ENCODE assay signal across 1 cellular context in genomic region chr22:28679611-28680287, GRCh38.
TF ChIP-seq lines count a peak whose summit lies in the region.
"Not testable (repeated sequence)": the region's sequence is repeated elsewhere in the genome, so short reads cannot be mapped to it uniquely, and the experiment has no call there.

Gene TTC28 (minus strand): TSS chr22:28679840. CDS start chr22:28679723, 117 bp downstream.

TF ChIP-seq in HepG2, 621 proteins besides CTCF, POLR2A, EP300 and RAD21 (continued from another document and continues in another):
- TF ChIP-seq ZGPAT (CRISPR knock-in tag; IDR thresholded peaks at IDR 0.05) (peak; percentile 38; the same call in 1 of the 2 replicates), ZNF253 (CRISPR knock-in tag; IDR thresholded peaks at IDR 0.05; ENCODE audit: borderline replicate concordance) (0 out of 2 replicates have a peak, but pooled peaks have one; percentile 31), SNAPC2 (CRISPR knock-in tag; IDR thresholded peaks at IDR 0.05) (peak; percentile 45; the same call in 1 of the 2 replicates), ZFP41 (CRISPR knock-in tag; IDR thresholded peaks at IDR 0.05; ENCODE audit: borderline replicate concordance) (peak; percentile 63; the same call in 1 of the 2 replicates), PHF8 (CRISPR knock-in tag; IDR thresholded peaks at IDR 0.05) (0 out of 2 replicates have a peak, but pooled peaks have one; percentile 36), ARNT2 (CRISPR knock-in tag; IDR thresholded peaks at IDR 0.05; ENCODE audit: low read depth) (peak; percentile 95), RBFOX2 (IDR thresholded peaks at IDR 0.05; ENCODE audit: low read depth, low read length) (peak; percentile 74), FOXA3 (CRISPR knock-in tag; IDR thresholded peaks at IDR 0.05) (0 out of 2 replicates have a peak, but pooled peaks have one; percentile 28), HNF4G (CRISPR knock-in tag; IDR thresholded peaks at IDR 0.05; ENCODE audit: borderline replicate concordance, low read depth) (peak; percentile 65; the same call in 1 of the 2 replicates), MTA1 (CRISPR knock-in tag; IDR thresholded peaks at IDR 0.05; ENCODE audit: borderline replicate concordance) (peak; percentile 77; the same call in 1 of the 2 replicates), ZXDC (CRISPR knock-in tag; IDR thresholded peaks at IDR 0.05) (peak; percentile 79; the same call in 1 of the 2 replicates), YEATS4 (CRISPR knock-in tag; IDR thresholded peaks at IDR 0.05; ENCODE audit: borderline replicate concordance) (peak; percentile 73), KDM5A (IDR thresholded peaks at IDR 0.05; ENCODE audit: borderline replicate concordance, low read length) (peak; percentile 52), ZNF546 (CRISPR knock-in tag; conservative IDR thresholded peaks at IDR 0.05) (0 out of 2 replicates have a peak, but pooled peaks have one; percentile 67), BORCS8-MEF2B (CRISPR knock-in tag; IDR thresholded peaks at IDR 0.05) (peak; percentile 90; the same call in 1 of the 2 replicates), GMEB2 (CRISPR knock-in tag; IDR thresholded peaks at IDR 0.05; ENCODE audit: low read depth) (peak; percentile 42; the same call in 1 of the 2 replicates), HOXA9 (CRISPR knock-in tag; IDR thresholded peaks at IDR 0.05; ENCODE audit: borderline replicate concordance) (peak; percentile 65; the same call in 1 of the 2 replicates), KAT8 (CRISPR knock-in tag; IDR thresholded peaks at IDR 0.05) (peak; percentile 38; the same call in 1 of the 2 replicates), ZNF160 (CRISPR knock-in tag; IDR thresholded peaks at IDR 0.05) (peak; percentile 36; the same call in 1 of the 2 replicates), ZMYM3 (CRISPR knock-in tag; IDR thresholded peaks at IDR 0.05) (peak; percentile 76; the same call in 1 of the 2 replicates), POLR2G (IDR thresholded peaks at IDR 0.05; ENCODE audit: low read depth, low read length) (peak; percentile 58), FOXA1 (CRISPR knock-in tag; IDR thresholded peaks at IDR 0.05) (0 out of 2 replicates have a peak, but pooled peaks have one; percentile 11), ZNF280D (CRISPR knock-in tag; IDR thresholded peaks at IDR 0.05) (peak; percentile 70; the same call in 1 of the 2 replicates), MXD1 (CRISPR knock-in tag; IDR thresholded peaks at IDR 0.05) (peak; percentile 84), ZFX (CRISPR knock-in tag; IDR thresholded peaks at IDR 0.05; ENCODE audit: low read depth) (0 out of 2 replicates have a peak, but pooled peaks have one; percentile 41), RFXAP (CRISPR knock-in tag; IDR thresholded peaks at IDR 0.05; ENCODE audit: borderline replicate concordance) (0 out of 2 replicates have a peak, but pooled peaks have one; percentile 49), ZNF564 (CRISPR knock-in tag; IDR thresholded peaks at IDR 0.05) (0 out of 2 replicates have a peak, but pooled peaks have one; percentile 43), SRSF1 (optimal IDR thresholded peaks at IDR 0.05; ENCODE audit: low read depth, low read length) (peak; percentile 99), JUNB (CRISPR knock-in tag; IDR thresholded peaks at IDR 0.05; ENCODE audit: borderline replicate concordance) (peak; percentile 77), ZNF430 (CRISPR knock-in tag; IDR thresholded peaks at IDR 0.05) (peak; percentile 84), ZNF580 (CRISPR knock-in tag; IDR thresholded peaks at IDR 0.05; ENCODE audit: borderline replicate concordance, low read depth) (peak; percentile 60; the same call in 1 of the 2 replicates), ZFP90 (CRISPR knock-in tag; IDR thresholded peaks at IDR 0.05; ENCODE audit: borderline replicate concordance) (peak; percentile 73), ZNF280B (CRISPR knock-in tag; IDR thresholded peaks at IDR 0.05; ENCODE audit: borderline replicate concordance) (peak; percentile 81; the same call in 1 of the 2 replicates), FOXK1 (CRISPR knock-in tag; IDR thresholded peaks at IDR 0.05; ENCODE audit: borderline replicate concordance, low read depth) (0 out of 2 replicates have a peak, but pooled peaks have one; percentile 18), TFDP1 (CRISPR knock-in tag; IDR thresholded peaks at IDR 0.05; ENCODE audit: borderline replicate concordance) (peak; percentile 75; the same call in 1 of the 2 replicates), ZC3H13 (CRISPR knock-in tag; IDR thresholded peaks at IDR 0.05) (peak; percentile 85; the same call in 1 of the 2 replicates), ZNF563 (CRISPR knock-in tag; IDR thresholded peaks at IDR 0.05) (peak; percentile 95), ZSCAN21 (CRISPR knock-in tag; IDR thresholded peaks at IDR 0.05; ENCODE audit: borderline replicate concordance) (peak; percentile 79; the same call in 1 of the 2 replicates), IKZF4 (CRISPR knock-in tag; IDR thresholded peaks at IDR 0.05; ENCODE audit: borderline replicate concordance, low read depth, not compliant biosample characterization) (peak; percentile 75), KLF6 (CRISPR knock-in tag; IDR thresholded peaks at IDR 0.05) (peak; percentile 54; the same call in 1 of the 2 replicates), ZNF331 (CRISPR knock-in tag; IDR thresholded peaks at IDR 0.05) (0 out of 2 replicates have a peak, but pooled peaks have one; percentile 36), SP5 (CRISPR knock-in tag; IDR thresholded peaks at IDR 0.05; ENCODE audit: borderline replicate concordance, low read depth) (peak; percentile 49; the same call in 1 of the 2 replicates), DMAP1 (CRISPR knock-in tag; IDR thresholded peaks at IDR 0.05) (peak; percentile 72; the same call in 1 of the 2 replicates), ZNF230 (CRISPR knock-in tag; IDR thresholded peaks at IDR 0.05) (0 out of 2 replicates have a peak, but pooled peaks have one; percentile 49), BRF2 (CRISPR knock-in tag; IDR thresholded peaks at IDR 0.05) (peak; percentile 86; the same call in 1 of the 2 replicates), ZNF816 (CRISPR knock-in tag; IDR thresholded peaks at IDR 0.05; ENCODE audit: borderline replicate concordance) (0 out of 2 replicates have a peak, but pooled peaks have one; percentile 50), ZNF441 (CRISPR knock-in tag; IDR thresholded peaks at IDR 0.05; ENCODE audit: borderline replicate concordance) (0 out of 2 replicates have a peak, but pooled peaks have one; percentile 57), TMF1 (CRISPR knock-in tag; IDR thresholded peaks at IDR 0.05; ENCODE audit: low read depth) (peak; percentile 84; the same call in 1 of the 2 replicates), TOPORS (CRISPR knock-in tag; IDR thresholded peaks at IDR 0.05) (peak; percentile 87; the same call in 1 of the 2 replicates)
- TF ChIP-seq HNF4G (IDR thresholded peaks at IDR 0.05; ENCODE audit: borderline replicate concordance, low read depth, low read length); FOXA1 (IDR thresholded peaks at IDR 0.05): not testable (repeated sequence)
